12 cellular contexts compared by ENCODE assay signal in genomic region chr1:175129182-175129581, GRCh38.
A peak's percentile ranks its signal among the peaks of the same experiment; 100 is the strongest.
DNase-seq lines count a peak whose midpoint lies in the region; ATAC-seq and TF ChIP-seq lines count a peak whose summit lies in the region.
"Had no signal": no experiment of that assay in that cellular context is flagged by ENCODE, and none has a peak within 500 bp of the region (broad histone marks: within the 10 kb centered on the region; RNA-seq: fewer than 3 reads in every experiment).

No MANE protein-coding gene starts in this region.

- 0 out of 2 replicates have a peak, but pooled peaks cover 2% of the 10 kb centered on the region for H3K27me3 ChIP-seq in H9 (ENCODE audit: insufficient read depth, low read length)
- H3K27me3 ChIP-seq in adipocyte (replicated peaks; ENCODE audit: control insufficient read depth, insufficient read depth, low read length): no peaks in the 10 kb centered on the region
- no peaks in the 10 kb centered on the region for H3K27me3 ChIP-seq in right atrium auricular region
- no peaks in the 10 kb centered on the region for H3K27me3 ChIP-seq in spleen (replicated peaks in 1 of 7)

- no peak overlapping the region for H2AK5ac ChIP-seq in H9 (ENCODE audit: insufficient read length, low read length)

- no peak overlapping the region for H3K23ac ChIP-seq in H9 (ENCODE audit: insufficient read length, low read depth, low read length)

- H3K27ac ChIP-seq in H9 (ENCODE audit: insufficient read length, low read depth, low read length) (peak overlapping the region; percentile 66), right atrium auricular region (peak overlapping the region in 1 of 2 donors; percentile 13), spleen (peak overlapping the region in 5 of 8 donors; percentile 16 to 60 (median 34))

- peak overlapping the region in 2 of 3 experiments; percentile 87 to 100; a peak in 4 of 7 replicates for H3K27ac Mint-ChIP-seq in H9
- H3K27ac Mint-ChIP-seq: naive thymus-derived CD4-positive, alpha-beta T cell had no signal

- H2BK12ac ChIP-seq in H9 (ENCODE audit: insufficient read length, low read depth, low read length): no peak overlapping the region

- H3K14ac ChIP-seq in H9 (ENCODE audit: insufficient read depth, low read length): no peak overlapping the region

- H2BK20ac ChIP-seq in H9 (ENCODE audit: low read depth, low read length, poor library complexity, severe bottlenecking): no peak overlapping the region

- peak overlapping the region; percentile 23 for H4K5ac ChIP-seq in H9 (ENCODE audit: insufficient read length, low read depth, low read length)

- H2AFZ ChIP-seq in H9 (ENCODE audit: low read length): no peak overlapping the region

- peaks cover 0 to 2% of the 10 kb centered on the region in 2 experiments; a peak in 2 of 5 replicates for H3K9me3 Mint-ChIP-seq in H9
- H3K9me3 Mint-ChIP-seq: naive thymus-derived CD4-positive, alpha-beta T cell had no signal

- no peak overlapping the region for H2BK5ac ChIP-seq in H9 (ENCODE audit: insufficient read length, low read length)

- TF ChIP-seq CTCF in H9 (conservative IDR thresholded peaks at IDR 0.05) (no peak), right atrium auricular region (IDR thresholded peaks at IDR 0.05) (no peak), spleen (IDR thresholded peaks at IDR 0.05 in 8 of 11, conservative IDR thresholded peaks at IDR 0.05 in 3 of 11) (no peak)

- no peaks in the 10 kb centered on the region for H3K23me2 ChIP-seq in H9 (ENCODE audit: insufficient read length, low read depth, low read length, poor library complexity, severe bottlenecking)

- DNase-seq in H9: no peak
- DNase-seq in adipocyte (ENCODE audit: low read depth): peak; percentile 78
- peak; percentile 7 for DNase-seq in right atrium auricular region (ENCODE audit: low spot score)
- no peak for DNase-seq in spleen
- DNase-seq: Calu3; naive thymus-derived CD4-positive, alpha-beta T cell; SHP77 treated with DMSO at 0.1 percent for 48 hours; stimulated activated naive CD4-positive, alpha-beta T cell had no signal

- H3K4me1 Mint-ChIP-seq in H9: peaks cover 41 to 51% of the 10 kb centered on the region in 2 experiments

- H2BK15ac ChIP-seq in H9 (ENCODE audit: low read depth, low read length): no peak overlapping the region

- H3K36me3 Mint-ChIP-seq in H9 (ENCODE audit: insufficient read depth in 1 of 3, low read depth in 3 of 3): peaks cover 0 to 3% (median 0%) of the 10 kb centered on the region in 3 experiments; a peak in 3 of 7 replicates
- H3K36me3 Mint-ChIP-seq: naive thymus-derived CD4-positive, alpha-beta T cell had no signal

- H3K9ac ChIP-seq in H9 (ENCODE audit: extremely low read depth, insufficient read length, low read length) (no peak overlapping the region), adipocyte (ENCODE audit: low read length) (no peak overlapping the region)

- no peaks in the 10 kb centered on the region for H3K9me3 ChIP-seq in H9 (ENCODE audit: control insufficient read depth, low read depth, low read length)
- H3K9me3 ChIP-seq in adipocyte (ENCODE audit: control insufficient read depth, low read length): no peaks in the 10 kb centered on the region
- no peaks in the 10 kb centered on the region for H3K9me3 ChIP-seq in right atrium auricular region
- no peaks in the 10 kb centered on the region for H3K9me3 ChIP-seq in spleen

- H3K27me3 Mint-ChIP-seq in H9 (ENCODE audit: low read depth): no peaks in the 10 kb centered on the region

- H3K18ac ChIP-seq in H9 (ENCODE audit: insufficient read length, low read depth, low read length): no peak overlapping the region

- H2BK120ac ChIP-seq in H9 (ENCODE audit: low read depth, low read length, poor library complexity, severe bottlenecking): peak overlapping the region; percentile 52

- H3K4me3 ChIP-seq in adipocyte (ENCODE audit: low read length): no peak overlapping the region
- no peak overlapping the region for H3K4me3 ChIP-seq in right atrium auricular region
- no peak overlapping the region for H3K4me3 ChIP-seq in spleen

- intact Hi-C loops in spleen (cut with DNase I; ENCODE audit: low total_unique reads): no loop called here

- no CpG with 5 or more reads among the region's 1 CpG for WGBS in H9 (ENCODE audit: extremely low coverage, insufficient read length, low lambda C conversion rate)
- WGBS in spleen, 5 donors: 83 to 95% (median 85%) methylated on average over 1 of the region's 1 CpG

- H4K20me1 ChIP-seq in H9 (ENCODE audit: control insufficient read depth, insufficient read depth, insufficient read length): no peaks in the 10 kb centered on the region

- H3T11ph ChIP-seq in H9 (ENCODE audit: low read length): no peak overlapping the region

- H3K56ac ChIP-seq in H9 (ENCODE audit: insufficient read length, low read depth, low read length): no peak overlapping the region

- H3K36me3 ChIP-seq in adipocyte (ENCODE audit: control insufficient read depth, insufficient read depth, low read length, severe bottlenecking) (no peaks in the 10 kb centered on the region), right atrium auricular region (no peaks in the 10 kb centered on the region), spleen (no peaks in the 10 kb centered on the region)

- no peak overlapping the region for H4K8ac ChIP-seq in H9 (replicated peaks; ENCODE audit: insufficient read length, low read depth, low read length)

- ATAC-seq in HG03439 (IDR thresholded peaks at IDR 0.05; ENCODE audit: unreplicated experiment) (no peak), GM21528 (IDR thresholded peaks at IDR 0.05; ENCODE audit: low FRiP score, unreplicated experiment) (no peak), GM19324 (IDR thresholded peaks at IDR 0.05; ENCODE audit: low FRiP score, unreplicated experiment) (no peak), HG02884 (IDR thresholded peaks at IDR 0.05; ENCODE audit: unreplicated experiment) (no peak)
- ATAC-seq: naive thymus-derived CD4-positive, alpha-beta T cell had no signal

- H3K79me2 ChIP-seq in H9 (ENCODE audit: insufficient read depth, low read length): no peaks in the 10 kb centered on the region

- no peak overlapping the region for H3K4me3 Mint-ChIP-seq in H9
- H3K4me3 Mint-ChIP-seq: naive thymus-derived CD4-positive, alpha-beta T cell had no signal

- TF ChIP-seq POLR2A in spleen (IDR thresholded peaks at IDR 0.05): no peak

- peaks cover 16% of the 10 kb centered on the region; the same call in 1 of the 2 replicates for H3K4me1 ChIP-seq in H9 (ENCODE audit: insufficient read depth, low read length)
- H3K4me1 ChIP-seq in adipocyte (ENCODE audit: control insufficient read depth, insufficient read depth, low read length): peaks cover 74% of the 10 kb centered on the region
- peaks cover 0 to 46% of the 10 kb centered on the region in 2 donors for H3K4me1 ChIP-seq in right atrium auricular region
- peaks cover 0 to 42% (median 18%) of the 10 kb centered on the region in 6 donors for H3K4me1 ChIP-seq in spleen

- H3K4me2 ChIP-seq in H9 (ENCODE audit: insufficient read depth, insufficient read length, low read length): no peak overlapping the region

- H3K4ac ChIP-seq in H9 (ENCODE audit: low read depth, low read length): no peak overlapping the region; the same call in 1 of the 2 replicates

- no peaks in the 10 kb centered on the region for H3K79me1 ChIP-seq in H9 (ENCODE audit: insufficient read depth, low read depth, low read length, poor library complexity, severe bottlenecking)

- no peak overlapping the region for H4K91ac ChIP-seq in H9 (ENCODE audit: insufficient read length, low read depth, low read length)

Comparison
In these comparisons a context has a peak if more than half of its experiments do, and no peak if none do; other contexts are left out.
1. DNase-seq: peak in adipocyte (single experiment) and right atrium auricular region (single experiment); none in H9 (single experiment) and spleen (single experiment).